Comparison of ENCODE assay signal across 8 cellular contexts in the genomic region with DNA sequence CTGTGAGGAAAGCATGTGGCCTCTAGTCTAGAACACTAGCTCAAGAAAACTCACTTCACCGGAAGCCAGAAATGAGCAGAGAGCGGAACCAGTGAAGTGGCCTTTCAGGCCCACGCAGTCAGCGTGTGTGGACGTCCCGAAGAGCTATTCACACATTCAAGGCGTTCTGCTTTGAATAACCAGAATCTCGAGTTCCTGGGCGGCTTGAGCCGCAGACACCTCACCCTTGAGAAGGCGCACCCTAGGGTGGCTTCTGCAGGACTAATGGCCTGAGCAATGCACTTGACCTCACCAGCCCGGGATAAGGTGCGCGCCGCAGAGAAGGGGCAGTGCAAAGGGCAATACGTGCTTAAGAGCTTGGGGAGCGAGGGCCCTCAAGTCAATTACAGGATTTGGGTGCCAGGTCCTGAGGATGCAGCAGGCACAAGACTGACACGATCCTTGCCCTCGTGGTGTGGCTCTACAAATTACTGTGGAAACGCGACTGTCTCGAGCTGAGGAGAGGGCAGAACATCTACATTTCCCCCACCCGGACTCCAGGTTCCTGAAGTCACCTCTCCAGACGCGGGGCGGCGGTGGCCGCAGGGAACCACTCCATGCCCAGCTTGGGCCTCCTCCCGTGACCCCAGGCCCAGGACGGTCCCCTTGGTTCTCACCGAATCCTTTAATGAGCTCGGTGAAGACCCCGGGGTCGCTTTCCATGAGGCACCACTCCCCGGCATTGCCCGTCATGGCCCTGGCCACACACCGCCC. TPM values are rescaled to one million over a fixed set of nuclear protein-coding genes. Genes with fewer than 3 reads are reported as not detected.
DNase-seq lines count a peak whose midpoint lies in the region; ATAC-seq and TF ChIP-seq lines count a peak whose summit lies in the region.

No MANE protein-coding gene starts in this region.

- no peaks in the 10 kb centered on the region for H3K36me3 Mint-ChIP-seq in IgD-negative memory B cell

- H3K79me2 ChIP-seq in SU-DHL-6 (ENCODE audit: insufficient read depth, low read length) = peaks cover 98% of the 10 kb centered on the region

- TF ChIP-seq CTCF in SU-DHL-6 (IDR thresholded peaks at IDR 0.05; ENCODE audit: insufficient read depth, low read length, poor library complexity, severe bottlenecking) = no peak
- TF ChIP-seq CTCF in spleen (IDR thresholded peaks at IDR 0.05 in 8 of 11, conservative IDR thresholded peaks at IDR 0.05 in 3 of 11) = no peak

- H3K4me2 ChIP-seq in SU-DHL-6 (ENCODE audit: low read depth, low read length, poor library complexity, severe bottlenecking) = peak overlapping the region; percentile 84

- WGBS in spleen, 5 donors = 0 to 1% (median 1%) methylated on average over 30 to 37 of the region's 37 CpGs

- H3K9me3 ChIP-seq in SU-DHL-6 (ENCODE audit: insufficient read depth, low read length) (no peaks in the 10 kb centered on the region), adipocyte (ENCODE audit: control insufficient read depth, low read length) (no peaks in the 10 kb centered on the region), spleen (no peaks in the 10 kb centered on the region)

- H3K36me3 ChIP-seq in SU-DHL-6 (ENCODE audit: low read length) (peaks cover 24% of the 10 kb centered on the region), adipocyte (ENCODE audit: control insufficient read depth, insufficient read depth, low read length, severe bottlenecking) (no peaks in the 10 kb centered on the region), spleen (peaks cover 0 to 6% (median 0%) of the 10 kb centered on the region in 6 donors)

- H3K27me3 Mint-ChIP-seq in IgD-negative memory B cell = no peaks in the 10 kb centered on the region

- intact Hi-C loops in spleen (cut with DNase I; ENCODE audit: low total_unique reads) = no loop called here

- H2AFZ ChIP-seq in SU-DHL-6 (ENCODE audit: low read depth, low read length, severe bottlenecking) = no peak overlapping the region

- DNase-seq in GDM1 (lab: John Stamatoyannopoulos, UW) (peak; percentile 42), adipocyte (ENCODE audit: low read depth) (peak; percentile 68), spleen (peak; percentile 87), NCI-H1694 (lab: John Stamatoyannopoulos, UW) (no peak)

- H3K27ac Mint-ChIP-seq in IgD-negative memory B cell = peak overlapping the region; percentile 88 to 99 (median 96)

- H4K20me1 ChIP-seq in SU-DHL-6 (ENCODE audit: low read depth, low read length) = 0 out of 2 replicates have a peak, but pooled peaks cover 4% of the 10 kb centered on the region

- H3K4me3 Mint-ChIP-seq in IgD-negative memory B cell = peak overlapping the region; percentile 95 to 100 (median 98)

- no peak for TF ChIP-seq POLR2A in spleen (IDR thresholded peaks at IDR 0.05)

- H3K4me1 Mint-ChIP-seq in IgD-negative memory B cell = peaks cover 33 to 47% (median 40%) of the 10 kb centered on the region in 3 donors

- H3K4me3 ChIP-seq in SU-DHL-6 (ENCODE audit: insufficient read depth, low read length, poor library complexity, severe bottlenecking) = peak overlapping the region; percentile 81
- peak overlapping the region; percentile 91 for H3K4me3 ChIP-seq in adipocyte (ENCODE audit: low read length)
- peak overlapping the region; percentile 95 for H3K4me3 ChIP-seq in iPS-11a (ENCODE audit: low read depth, low read length)
- peak overlapping the region; percentile 66 to 79 (median 73) for H3K4me3 ChIP-seq in spleen

- H3K9ac ChIP-seq in SU-DHL-6 (ENCODE audit: low read length) = peak overlapping the region; percentile 92
- peak overlapping the region; percentile 99 for H3K9ac ChIP-seq in adipocyte (ENCODE audit: low read length)

- peak; percentile 54 for ATAC-seq in GM21529 (IDR thresholded peaks at IDR 0.05; ENCODE audit: unreplicated experiment)

- peak overlapping the region; percentile 77 for H3K27ac ChIP-seq in SU-DHL-6 (ENCODE audit: low read depth, low read length)
- H3K27ac ChIP-seq in spleen = peak overlapping the region; percentile 92 to 99 (median 97)

- no peaks in the 10 kb centered on the region for H3K9me2 ChIP-seq in SU-DHL-6 (replicated peaks; ENCODE audit: insufficient read depth, low read length)

- no peaks in the 10 kb centered on the region for H3K27me3 ChIP-seq in SU-DHL-6 (ENCODE audit: low read length)
- H3K27me3 ChIP-seq in adipocyte (replicated peaks; ENCODE audit: control insufficient read depth, insufficient read depth, low read length) = no peaks in the 10 kb centered on the region
- H3K27me3 ChIP-seq in spleen (replicated peaks in 1 of 7) = no peaks in the 10 kb centered on the region

- peaks cover 26% of the 10 kb centered on the region for H3K4me1 ChIP-seq in adipocyte (ENCODE audit: control insufficient read depth, insufficient read depth, low read length)
- H3K4me1 ChIP-seq in spleen = peaks cover 31 to 76% (median 48%) of the 10 kb centered on the region in 6 donors

- no peaks in the 10 kb centered on the region for H3K9me3 Mint-ChIP-seq in IgD-negative memory B cell

- peaks cover 19% of the 10 kb centered on the region for H3F3A ChIP-seq in SU-DHL-6 (ENCODE audit: insufficient read depth)

RNA-seq across cellular contexts. Expression of gene UCHL5, which starts 0.5 kb away (rescaled TPM):
- 35.6 TPM for polyA plus RNA-seq in IgD-negative memory B cell
- total RNA-seq in spleen = 10 to 100 TPM; 29.4 to 41.7 (median 36.9) TPM
- 10 to 100 TPM in 2 of 3 donors, 1 to 10 TPM in 1; 9.9 to 16.8 (median 13.5) TPM for polyA plus RNA-seq in spleen

RNA-seq across cellular contexts. Expression of gene RO60, which starts 0.7 kb away (rescaled TPM):
- 76.0 TPM for polyA plus RNA-seq in IgD-negative memory B cell
- 10 to 100 TPM; 65.3 to 87.1 (median 81.5) TPM for total RNA-seq in spleen
- polyA plus RNA-seq in spleen = 1 to 10 TPM; 4.7 to 7.8 (median 4.7) TPM

RNA-seq across cellular contexts. Expression of gene GLRX2, which starts 46.5 kb away (rescaled TPM):
- polyA plus RNA-seq in IgD-negative memory B cell (17.2 TPM), spleen (10 to 100 TPM in 2 of 3 donors, 1 to 10 TPM in 1; 6.0 to 11.0 (median 10.9) TPM)
- total RNA-seq in spleen = 10 to 100 TPM in 4 of 7 donors, 1 to 10 TPM in 3; 5.9 to 20.0 (median 11.8) TPM
